ENCODE assay signal across 21 cellular contexts in genomic region chr20:37452236-37452635, GRCh38.
"Had no signal": no experiment of that assay in that cellular context is flagged by ENCODE, and none has a peak within 500 bp of the region (broad histone marks: within the 10 kb centered on the region; RNA-seq: fewer than 3 reads in every experiment).

No MANE protein-coding gene starts in this region.

- H3K4me1 ChIP-seq: lower lobe of right lung, right lobe of liver, tibial nerve, upper lobe of left lung, uterus had no signal

- H3K27ac ChIP-seq: lower lobe of right lung, ovary, right lobe of liver, thoracic aorta, tibial nerve, upper lobe of left lung, uterus had no signal

- ATAC-seq: effector memory CD8-positive, alpha-beta T cell; left ventricle myocardium superior; lower lobe of right lung; natural killer cell; right lobe of liver; stimulated activated effector memory CD8-positive, alpha-beta T cell treated with anti-CD3 and anti-CD28 coated beads, Interleukin-12 subunit alpha, Interleukin-12 subunit beta, amount 100 ng/mL, for 72 hours had no signal

- DNase-seq: cortex of kidney; effector memory CD8-positive, alpha-beta T cell; hypothalamus; immature natural killer cell; islet precursor cell; left ventricle myocardium superior; lower lobe of right lung; natural killer cell; occipital lobe; ovary; retina; right lobe of liver; stimulated activated CD4-positive, alpha-beta T cell treated with anti-CD3 and anti-CD28 coated beads, Interleukin-2, amount 100 ng/mL, for 24 hours; stimulated activated CD4-positive, alpha-beta T cell treated with anti-CD3 and anti-CD28 coated beads, Interleukin-4, amount 100 ng/mL, for 24 hours; stimulated activated naive CD4-positive, alpha-beta T cell treated with Interleukin-2 at 50 U/mL for 16 hours; upper lobe of left lung; uterus had no signal

- H3K4me3 ChIP-seq: lower lobe of right lung, ovary, right lobe of liver, thoracic aorta, tibial nerve, upper lobe of left lung, uterus had no signal

- H3K27me3 ChIP-seq: ovary, right lobe of liver, tibial nerve, upper lobe of left lung, uterus had no signal

- FAIRE-seq: frontal cortex had no signal

- H3K9me3 ChIP-seq: ovary had no signal

- H3K36me3 ChIP-seq: lower lobe of right lung, ovary, right lobe of liver, thoracic aorta, tibial nerve, upper lobe of left lung, uterus had no signal
